24 cellular contexts compared by ENCODE assay signal in genomic region chr2:241649927-241650326, GRCh38.
"Had no signal": no experiment of that assay in that cellular context is flagged by ENCODE, and none has a peak within 500 bp of the region (broad histone marks: within the 10 kb centered on the region; RNA-seq: fewer than 3 reads in every experiment).

No MANE protein-coding gene starts in this region.

- ATAC-seq: esophagus mucosa; gastroesophageal sphincter; left colon; naive thymus-derived CD8-positive, alpha-beta T cell had no signal

- H3K4me2 ChIP-seq: hepatocyte, smooth muscle cell had no signal

- H3K27me3 ChIP-seq: gastroesophageal sphincter, heart left ventricle, hepatocyte, stomach, thyroid gland had no signal

- H3K4me3 ChIP-seq: gastroesophageal sphincter, heart left ventricle, hepatocyte, prostate gland, smooth muscle cell, stomach, thyroid gland had no signal

- H3K27ac Mint-ChIP-seq: nephron progenitor cell had no signal

- H3K4me1 ChIP-seq: prostate gland, thyroid gland had no signal

- H3K9me3 Mint-ChIP-seq: endodermal cell; naive thymus-derived CD8-positive, alpha-beta T cell; nephron progenitor cell had no signal

- FAIRE-seq: islet of Langerhans had no signal

- H3K9me3 ChIP-seq: gastroesophageal sphincter, heart left ventricle, prostate gland, stomach, thyroid gland had no signal

- H2AFZ ChIP-seq: hepatocyte had no signal

- H3K4me3 Mint-ChIP-seq: endodermal cell; naive thymus-derived CD8-positive, alpha-beta T cell; nephron progenitor cell had no signal

- DNase-seq: cerebellar nuclear complex; cortex of kidney; effector CD8-positive, alpha-beta T cell; endodermal cell; left colon; mesendoderm; naive thymus-derived CD8-positive, alpha-beta T cell; nephron progenitor cell; stimulated activated CD4-positive, alpha-beta T cell treated with anti-CD3 and anti-CD28 coated beads, Interleukin-12 subunit alpha, Interleukin-12 subunit beta, amount 100 ng/mL, for 4 hours; stimulated activated CD4-positive, alpha-beta T cell treated with anti-CD3 and anti-CD28 coated beads, Interleukin-1b, Interleukin-23, amount 100 ng/mL, for 48 hours; stimulated activated CD4-positive, alpha-beta T cell treated with anti-CD3 and anti-CD28 coated beads, Interleukin-4, amount 100 ng/mL, for 1 hour; stimulated activated CD8-positive, alpha-beta memory T cell treated with anti-CD3 and anti-CD28 coated beads, Interleukin-4, amount 100 ng/mL, for 48 hours; stimulated activated naive CD4-positive, alpha-beta T cell treated with Interleukin-2 at 50 U/mL for 16 hours; stomach; trophoblast cell had no signal

- H3K27ac ChIP-seq: epithelial cell of prostate, gastroesophageal sphincter, heart left ventricle, hepatocyte, prostate gland, stomach, thyroid gland had no signal

- H3K27me3 Mint-ChIP-seq: naive thymus-derived CD8-positive, alpha-beta T cell had no signal
